8 cellular contexts compared by ENCODE assay signal in the genomic region with DNA sequence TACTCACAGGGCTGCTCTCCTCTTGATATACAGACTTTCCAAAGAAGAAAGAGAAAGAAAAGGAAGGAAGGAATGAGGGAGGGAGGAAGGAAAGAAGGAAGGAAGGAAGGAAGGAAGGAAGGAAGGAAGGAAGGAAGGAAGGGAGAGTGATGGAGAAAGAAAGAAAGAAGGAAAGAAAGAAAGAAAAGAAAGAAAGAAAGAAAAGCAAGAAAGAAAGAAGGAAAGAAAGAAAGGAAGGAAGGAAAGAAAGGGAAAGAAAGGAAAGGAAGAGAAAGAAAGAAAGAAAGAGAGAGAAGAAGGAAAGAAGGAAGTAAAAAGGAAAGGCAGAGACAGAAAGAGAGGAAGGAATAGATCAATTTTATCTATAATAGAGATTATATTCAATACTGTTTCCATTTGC.
"Had no signal": no experiment of that assay in that cellular context is flagged by ENCODE, and none has a peak within 500 bp of the region (broad histone marks: within the 10 kb centered on the region; RNA-seq: fewer than 3 reads in every experiment).

No MANE protein-coding gene starts in this region.

- ATAC-seq: GM12878 had no signal

- DNase-seq: GDM1, GF-D8 had no signal

- FAIRE-seq: G401.6, GM12878, GM12891, GM12892, GM18507, GM19239 had no signal

- H3K4me3 ChIP-seq: GM12878 had no signal
